ENCODE assay signal across 8 cellular contexts in genomic region chr10:15370741-15371701, GRCh38.
DNase-seq lines count a peak whose midpoint lies in the region; ATAC-seq and TF ChIP-seq lines count a peak whose summit lies in the region.

FAM171A1 (minus strand) TSS chr10:15371289; CDS start chr10:15371052, 237 bp downstream.

- in situ Hi-C loops in astrocyte of the cerebellum (cut with HindIII; ENCODE audit: low sequenced_read_pairs) = no loop called here

- peak; percentile 47 for DNase-seq in NCI-H2196 (lab: John Stamatoyannopoulos, UW; ENCODE audit: unreplicated experiment)
- DNase-seq in NCI-H2196 treated with DMSO at 0.1 percent for 48 hours (lab: John Stamatoyannopoulos, UW; ENCODE audit: unreplicated experiment) = no peak
- peak; percentile 97 for DNase-seq in T1000 (lab: John Stamatoyannopoulos, UW)
- DNase-seq in astrocyte of the cerebellum (ENCODE audit: low read depth) = no peak
- peak; percentile 57 to 58 for DNase-seq in hippocampal formation (lab: John Stamatoyannopoulos, UW)
- DNase-seq in retina = peak; percentile 45
- no peak for DNase-seq in SKM-1 treated with dmso at 0.1 percent for 144 hours (lab: John Stamatoyannopoulos, UW; ENCODE audit: unreplicated experiment)

- ATAC-seq in HG03354 (IDR thresholded peaks at IDR 0.05; ENCODE audit: poor library complexity, severe bottlenecking, unreplicated experiment) = peak; percentile 62

- H3K4me3 ChIP-seq in astrocyte of the cerebellum (ENCODE audit: low read depth, low read length) = peak within 1 kb of the TSS; percentile 66

- TF ChIP-seq CTCF in astrocyte of the cerebellum (IDR thresholded peaks at IDR 0.05; ENCODE audit: low read depth, low read length, missing control alignments) = no peak

Comparison
In these comparisons a context has a peak if more than half of its experiments do, and no peak if none do; other contexts are left out.
1. DNase-seq: peak in NCI-H2196 (single experiment), T1000 (single experiment), hippocampal formation (2 of 2) and retina (single experiment); none in NCI-H2196 treated with DMSO at 0.1 percent for 48 hours (single experiment), astrocyte of the cerebellum (single experiment) and SKM-1 treated with dmso at 0.1 percent for 144 hours (single experiment).